Comparison of ENCODE assay signal across 1 cellular context in genomic region chr12:57479376-57480115, GRCh38.
TF ChIP-seq lines count a peak whose summit lies in the region.

ARHGAP9 (minus strand) TSS chr12:57479866; CDS start chr12:57479406, 460 bp downstream.

TF ChIP-seq in liver, 16 proteins besides CTCF, POLR2A, EP300 and RAD21 (continued from another document):
- TF ChIP-seq REST (IDR thresholded peaks at IDR 0.05) = no peak
- TF ChIP-seq YY1 (IDR thresholded peaks at IDR 0.05) = no peak
- TF ChIP-seq TAF1 (conservative IDR thresholded peaks at IDR 0.05) = no peak
- no peak for TF ChIP-seq EGR1 (IDR thresholded peaks at IDR 0.05; ENCODE audit: low read depth in 2 of 2)
- no peak for TF ChIP-seq FOXA1 (IDR thresholded peaks at IDR 0.05)
- TF ChIP-seq HNF4A (conservative IDR thresholded peaks at IDR 0.05) = no peak
- TF ChIP-seq FOXA2 (IDR thresholded peaks at IDR 0.05) = no peak
- TF ChIP-seq RXRA (IDR thresholded peaks at IDR 0.05) = no peak
- TF ChIP-seq GABPA (IDR thresholded peaks at IDR 0.05 in 1 of 2, conservative IDR thresholded peaks at IDR 0.05 in 1 of 2) = no peak
- no peak for TF ChIP-seq HNF4G (IDR thresholded peaks at IDR 0.05)
- TF ChIP-seq SP1 (IDR thresholded peaks at IDR 0.05) = no peak
- no peak for TF ChIP-seq MAX (IDR thresholded peaks at IDR 0.05)
- no peak for TF ChIP-seq NR2F2 (IDR thresholded peaks at IDR 0.05)
- TF ChIP-seq JUND (IDR thresholded peaks at IDR 0.05) = no peak
- no peak for TF ChIP-seq ATF3 (IDR thresholded peaks at IDR 0.05)
